In genomic region chr3:55488398-55489055, GRCh38 we compare ENCODE assay signal across 8 cellular contexts. TPM values are rescaled to one million over a fixed set of nuclear protein-coding genes. Genes with fewer than 3 reads are reported as not detected.
DNase-seq lines count a peak whose midpoint lies in the region; ATAC-seq, FAIRE-seq and TF ChIP-seq lines count a peak whose summit lies in the region.

No MANE protein-coding gene starts in this region.

- no peaks in the 10 kb centered on the region for H3K36me3 ChIP-seq in SK-N-MC (ENCODE audit: insufficient read depth, low read length)

- peak overlapping the region; percentile 87 for H3K4me3 ChIP-seq in SK-N-MC
- peak overlapping the region; percentile 87 for H3K4me3 ChIP-seq in epithelial cell of proximal tubule (ENCODE audit: low read depth, low read length)

- no peak for ATAC-seq in GM21619 (IDR thresholded peaks at IDR 0.05; ENCODE audit: unreplicated experiment)

- TF ChIP-seq CTCF in GM13976 (IDR thresholded peaks at IDR 0.05; ENCODE audit: borderline replicate concordance, control extremely low read depth, extremely low read depth, insufficient read depth, missing control alignments) (no peak), epithelial cell of proximal tubule (conservative IDR thresholded peaks at IDR 0.05; ENCODE audit: low read depth, low read length) (no peak)

- no peak overlapping the region for H3K27ac ChIP-seq in SK-N-MC

- in situ Hi-C loops in GM13976 (cut with MboI; ENCODE audit: low sequenced_read_pairs, unreplicated experiment): loop anchor here (10.0 to 25.0 kb wide), 2 partner anchors 236 to 774 kb away; no protein-coding TSS in a partner anchor

- no peak for FAIRE-seq in urothelium cell line (lab: Jason Lieb, UNC)

- peak; percentile 66 for DNase-seq in A172 (ENCODE audit: low spot score)
- DNase-seq in GM13976 (ENCODE audit: low spot score): peak; percentile 84
- no peak for DNase-seq in SK-N-MC (ENCODE audit: low read depth, low spot score)
- no peak for DNase-seq in epithelial cell of proximal tubule (ENCODE audit: low read depth)
- peak; percentile 27 for DNase-seq in middle frontal gyrus (ENCODE audit: extremely low spot score, low spot score)
- DNase-seq in urothelium cell line (ENCODE audit: low spot score): peak; percentile 62
- no peak for DNase-seq in HT-29 (ENCODE audit: low spot score)

- H3K9me3 ChIP-seq in SK-N-MC (ENCODE audit: low read depth, low read length): no peaks in the 10 kb centered on the region

- peak overlapping the region; percentile 82 for H3K9ac ChIP-seq in SK-N-MC (ENCODE audit: insufficient read length)

RNA-seq across cellular contexts. Expression of gene WNT5A, which starts 1.4 kb away (rescaled TPM):
- 10.1 and 15.6 TPM in 2 replicates for total RNA-seq in A172 (2014; rRNA removed; shearing (Covaris generic))
- total RNA-seq in epithelial cell of proximal tubule: 4.4 and 12.5 TPM in 2 replicates
- not detected in 2 replicates for total RNA-seq in HT-29 (2014; rRNA removed; shearing (Covaris generic))

Comparison
In these comparisons a context has a peak if more than half of its experiments do, and no peak if none do; other contexts are left out.
1. DNase-seq: peak in A172 (single experiment), GM13976 (single experiment), middle frontal gyrus (single experiment) and urothelium cell line (single experiment); none in SK-N-MC (single experiment), epithelial cell of proximal tubule (single experiment) and HT-29 (single experiment).